Comparison of ENCODE assay signal across 22 cellular contexts in genomic region chr3:188288153-188288552, GRCh38.
DNase-seq lines count a peak whose midpoint lies in the region; ATAC-seq, FAIRE-seq and TF ChIP-seq lines count a peak whose summit lies in the region.
"Had no signal": no experiment of that assay in that cellular context is flagged by ENCODE, and none has a peak within 500 bp of the region (broad histone marks: within the 10 kb centered on the region; RNA-seq: fewer than 3 reads in every experiment).

No MANE protein-coding gene starts in this region.

- no peak overlapping the region for H4K91ac ChIP-seq in mesenchymal stem cell (ENCODE audit: low read length)

- H3K4me3 ChIP-seq in esophagus muscularis mucosa, result no peak overlapping the region
- H3K4me3 ChIP-seq in mesenchymal stem cell (ENCODE audit: insufficient read depth in 1 of 2, low read depth in 1 of 2, low read length in 2 of 2), result peak overlapping the region in 1 of 2 experiments; percentile 13
- H3K4me3 ChIP-seq in suprapubic skin, result no peak overlapping the region
- H3K4me3 ChIP-seq: mucosa of descending colon, PC-9, SK-N-MC had no signal

- H4K8ac ChIP-seq in mesenchymal stem cell (ENCODE audit: low read length), result no peak overlapping the region

- H3K14ac ChIP-seq in mesenchymal stem cell (ENCODE audit: low read length in 2 of 2), result peak overlapping the region in 1 of 2 experiments; percentile 84

- TF ChIP-seq CTCF in esophagus muscularis mucosa (IDR thresholded peaks at IDR 0.05) (no peak), suprapubic skin (IDR thresholded peaks at IDR 0.05) (no peak)

- H2AK5ac ChIP-seq in mesenchymal stem cell (ENCODE audit: low read length, severe bottlenecking), result peak overlapping the region; percentile 82

- H3K18ac ChIP-seq in mesenchymal stem cell (ENCODE audit: low read depth in 1 of 2, low read length in 2 of 2), result no peak overlapping the region

- H3K27me3 ChIP-seq in esophagus muscularis mucosa (no peaks in the 10 kb centered on the region), mesenchymal stem cell (ENCODE audit: control insufficient read depth in 1 of 2, insufficient read depth in 1 of 2, low read length in 2 of 2) (no peaks in the 10 kb centered on the region), suprapubic skin (no peaks in the 10 kb centered on the region)

- TF ChIP-seq POLR2A in esophagus muscularis mucosa (IDR thresholded peaks at IDR 0.05; ENCODE audit: low read depth) (no peak), suprapubic skin (IDR thresholded peaks at IDR 0.05) (no peak)

- intact Hi-C loops in esophagus muscularis mucosa (cut with DNase I), result no loop called here

- H3K9ac ChIP-seq in mesenchymal stem cell (ENCODE audit: low read length), result peak overlapping the region; percentile 29

- no peak overlapping the region for H2BK5ac ChIP-seq in mesenchymal stem cell (ENCODE audit: low read depth, low read length, poor library complexity, severe bottlenecking)

- peak overlapping the region; percentile 83 for H2BK15ac ChIP-seq in mesenchymal stem cell (ENCODE audit: low read depth, poor library complexity, severe bottlenecking)

- H3K4me1 ChIP-seq in esophagus muscularis mucosa (peaks cover 64 to 99% (median 94%) of the 10 kb centered on the region in 4 donors), mesenchymal stem cell (ENCODE audit: control insufficient read depth, insufficient read depth, low read depth, low read length) (peaks cover 6% of the 10 kb centered on the region), suprapubic skin (peaks cover 30% of the 10 kb centered on the region)

- no peak overlapping the region for H3K4me2 ChIP-seq in mesenchymal stem cell (ENCODE audit: low read length, poor library complexity, severe bottlenecking)
- H3K4me2 ChIP-seq: PC-9 had no signal

- peak overlapping the region in 1 of 2 experiments; percentile 90 for H2BK12ac ChIP-seq in mesenchymal stem cell (ENCODE audit: low read length in 2 of 2)

- H2BK120ac ChIP-seq in mesenchymal stem cell (ENCODE audit: low read depth, low read length), result no peak overlapping the region

- H3K4ac ChIP-seq in mesenchymal stem cell (ENCODE audit: low read depth in 1 of 2, low read length in 2 of 2), result peak overlapping the region in 1 of 2 experiments; percentile 15

- H3K9me3 ChIP-seq in esophagus muscularis mucosa (no peaks in the 10 kb centered on the region), mesenchymal stem cell (ENCODE audit: control insufficient read depth, low read length) (no peaks in the 10 kb centered on the region), suprapubic skin (no peaks in the 10 kb centered on the region)
- H3K9me3 ChIP-seq: mucosa of descending colon had no signal

- H3K23ac ChIP-seq in mesenchymal stem cell (ENCODE audit: low read length in 2 of 2), result no peak overlapping the region

- peak overlapping the region; percentile 82 to 98 (median 91) for H3K27ac ChIP-seq in esophagus muscularis mucosa (replicated peaks in 1 of 4)
- H3K27ac ChIP-seq in mesenchymal stem cell (ENCODE audit: low read length, poor library complexity, severe bottlenecking), result no peak overlapping the region
- H3K27ac ChIP-seq in suprapubic skin, result peak overlapping the region; percentile 53
- H3K27ac ChIP-seq: PC-9, SK-N-MC had no signal

- peaks cover 20% of the 10 kb centered on the region for H3K79me1 ChIP-seq in mesenchymal stem cell (replicated peaks; ENCODE audit: low read length, poor library complexity, severe bottlenecking)

- H3K36me3 ChIP-seq in esophagus muscularis mucosa (peaks cover 0 to 23% (median 5%) of the 10 kb centered on the region in 4 donors), mesenchymal stem cell (ENCODE audit: control insufficient read depth in 1 of 2, insufficient read depth in 2 of 2, low read depth in 1 of 2, low read length in 2 of 2) (peaks cover 0 to 9% of the 10 kb centered on the region in 2 experiments), suprapubic skin (no peaks in the 10 kb centered on the region)

- ATAC-seq in GM21526 (IDR thresholded peaks at IDR 0.05; ENCODE audit: low FRiP score, unreplicated experiment) (no peak), HG03196 (IDR thresholded peaks at IDR 0.05; ENCODE audit: unreplicated experiment) (no peak)
- ATAC-seq: activated CD4-positive, CD25-positive, alpha-beta regulatory T cell treated with anti-CD3 and anti-CD28 coated beads, Interleukin-2, amount 50 U/mL, for 24 hours; mucosa of descending colon had no signal

- 45% methylated on average over 8 of the region's 8 CpGs for WGBS in esophagus muscularis mucosa
- WGBS in mesenchymal stem cell, result 96% methylated on average over 5 of the region's 8 CpGs
- WGBS in suprapubic skin, result 60% methylated on average over 8 of the region's 8 CpGs

- no peak overlapping the region for H2AFZ ChIP-seq in mesenchymal stem cell (ENCODE audit: low read depth, low read length)
- H2AFZ ChIP-seq: PC-9 had no signal

- DNase-seq in NCI-H2171 treated with DMSO at 0.1 percent for 48 hours (lab: John Stamatoyannopoulos, UW), result peak; percentile 5
- no peak for DNase-seq in NCI-H2171 (lab: John Stamatoyannopoulos, UW)
- no peak for DNase-seq in esophagus muscularis mucosa (ENCODE audit: extremely low spot score)
- no peak for DNase-seq in mesenchymal stem cell
- DNase-seq in suprapubic skin (ENCODE audit: low spot score in 2 of 2), result no peak
- no peak for DNase-seq in HTR-8/SVneo (ENCODE audit: insufficient read length, low spot score)
- DNase-seq: 8988T; DMS153; effector CD8-positive, alpha-beta T cell; KBM-7; mucosa of descending colon; MV-4-11; NCI-H2029 treated with DMSO at 0.1 percent for 48 hours; NCI-H510A; PC-9; stimulated activated CD4-positive, alpha-beta T cell treated with anti-CD3 and anti-CD28 coated beads, Interleukin-2, amount 100 ng/mL, for 24 hours; T1000 had no signal

- no peak for TF ChIP-seq EP300 in esophagus muscularis mucosa (IDR thresholded peaks at IDR 0.05)
- no peak for TF ChIP-seq EP300 in suprapubic skin (IDR thresholded peaks at IDR 0.05)

- FAIRE-seq in HTR-8/SVneo (lab: Jason Lieb, UNC), result no peak
- FAIRE-seq: GM12892 had no signal
